In the genomic region with DNA sequence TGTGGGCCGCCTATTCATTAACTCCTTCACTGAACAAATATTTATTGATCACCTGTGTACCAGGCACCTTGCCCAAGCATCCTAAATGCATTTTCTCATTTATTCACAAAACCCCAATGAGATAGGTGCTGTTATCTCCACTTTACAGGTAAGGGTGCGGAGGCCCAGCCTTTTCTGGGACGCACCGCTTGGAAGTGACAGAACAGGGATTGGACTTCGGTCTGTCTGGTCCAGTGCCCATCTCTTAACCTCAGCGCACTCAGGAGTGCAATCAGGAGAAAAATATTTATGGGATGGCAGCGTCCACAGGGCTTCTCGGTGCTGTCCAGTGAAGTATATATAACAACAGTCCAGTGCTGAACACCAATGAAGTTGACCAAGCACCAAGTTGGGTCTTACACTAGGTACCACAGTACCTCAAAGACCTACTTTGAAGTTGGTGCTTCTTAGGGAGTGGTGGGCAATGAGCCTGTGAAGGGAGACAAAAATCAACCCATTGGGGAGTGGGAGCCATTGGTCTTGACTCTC, we compare ENCODE assay signal across 8 cellular contexts. TPM values are rescaled to one million over a fixed set of nuclear protein-coding genes. Genes with fewer than 3 reads are reported as not detected.
DNase-seq lines count a peak whose midpoint lies in the region; ATAC-seq and TF ChIP-seq lines count a peak whose summit lies in the region.

No MANE protein-coding gene starts in this region.

- H2AFZ ChIP-seq in OCI-LY3 (ENCODE audit: low read depth, low read length) (peak overlapping the region; percentile 98), neural progenitor cell (replicated peaks) (peak overlapping the region; percentile 45)

- H3K36me3 Mint-ChIP-seq in CD14-positive monocyte (no peaks in the 10 kb centered on the region), endothelial cell (ENCODE audit: low read depth, unreplicated experiment) (no peaks in the 10 kb centered on the region), neural progenitor cell (peaks cover 2% of the 10 kb centered on the region)

- H3K9ac ChIP-seq in OCI-LY3 (ENCODE audit: low read length), result peak overlapping the region; percentile 62
- H3K9ac ChIP-seq in neural progenitor cell, result no peak overlapping the region

- H3K9me3 ChIP-seq in OCI-LY3 (ENCODE audit: insufficient read depth, low read length), result no peaks in the 10 kb centered on the region
- H3K9me3 ChIP-seq in neural progenitor cell (ENCODE audit: low read depth), result no peaks in the 10 kb centered on the region

- H3K36me3 ChIP-seq in OCI-LY3 (replicated peaks; ENCODE audit: low read depth, low read length) (no peaks in the 10 kb centered on the region), neural progenitor cell (no peaks in the 10 kb centered on the region)

- peaks cover 11% of the 10 kb centered on the region for H3K4me1 ChIP-seq in OCI-LY3 (ENCODE audit: low read length)
- H3K4me1 ChIP-seq in neural progenitor cell, result peaks cover 11% of the 10 kb centered on the region

- H3K27me3 Mint-ChIP-seq in CD14-positive monocyte (ENCODE audit: low read depth in 3 of 3) (peaks cover 2 to 5% (median 5%) of the 10 kb centered on the region in 3 donors), endothelial cell (ENCODE audit: unreplicated experiment) (peaks cover 5% of the 10 kb centered on the region), neural progenitor cell (ENCODE audit: insufficient read depth, low read depth) (peaks cover 4% of the 10 kb centered on the region)

- no peak for DNase-seq in CD14-positive monocyte (ENCODE audit: low spot score)
- DNase-seq in endothelial cell (ENCODE audit: low spot score), result no peak
- no peak for DNase-seq in neural progenitor cell (ENCODE audit: low spot score)
- no peak for DNase-seq in ureter (ENCODE audit: low spot score)
- no peak for DNase-seq in HK-2 (ENCODE audit: unreplicated experiment)
- no peak for DNase-seq in putamen (ENCODE audit: low spot score)

- ATAC-seq in GM19397 (IDR thresholded peaks at IDR 0.05; ENCODE audit: unreplicated experiment), result no peak

- intact Hi-C loops in CD14-positive monocyte (cut with micrococcal nuclease), result no loop called here

- H3K27ac ChIP-seq in OCI-LY3 (ENCODE audit: low read length) (no peak overlapping the region), neural progenitor cell (no peak overlapping the region)

- H3K27ac Mint-ChIP-seq in CD14-positive monocyte (no peak overlapping the region), endothelial cell (ENCODE audit: unreplicated experiment) (no peak overlapping the region), neural progenitor cell (no peak overlapping the region)

- H3K4me1 Mint-ChIP-seq in CD14-positive monocyte, result peaks cover 15% of the 10 kb centered on the region
- H3K4me1 Mint-ChIP-seq in endothelial cell (ENCODE audit: unreplicated experiment), result peaks cover 7% of the 10 kb centered on the region
- peaks cover 2% of the 10 kb centered on the region for H3K4me1 Mint-ChIP-seq in neural progenitor cell

- H3K79me2 ChIP-seq in OCI-LY3 (ENCODE audit: low read length) (no peaks in the 10 kb centered on the region), neural progenitor cell (ENCODE audit: low read depth) (no peaks in the 10 kb centered on the region)

- H3K4me3 ChIP-seq in OCI-LY3 (ENCODE audit: low read length), result peak overlapping the region; percentile 90
- peak overlapping the region; percentile 54 for H3K4me3 ChIP-seq in neural progenitor cell

- H3K4me3 Mint-ChIP-seq in CD14-positive monocyte (peak overlapping the region; percentile 91 to 95), endothelial cell (ENCODE audit: unreplicated experiment) (peak overlapping the region; percentile 96), neural progenitor cell (peak overlapping the region; percentile 91)

- H4K20me1 ChIP-seq in OCI-LY3 (ENCODE audit: insufficient read depth, low read length), result no peaks in the 10 kb centered on the region
- H4K20me1 ChIP-seq in neural progenitor cell (ENCODE audit: low read depth), result no peaks in the 10 kb centered on the region

- H3K27me3 ChIP-seq in OCI-LY3 (ENCODE audit: low read depth, low read length) (no peaks in the 10 kb centered on the region), neural progenitor cell (no peaks in the 10 kb centered on the region)

- H3K9me3 Mint-ChIP-seq in CD14-positive monocyte, result no peaks in the 10 kb centered on the region
- no peaks in the 10 kb centered on the region for H3K9me3 Mint-ChIP-seq in endothelial cell (ENCODE audit: unreplicated experiment)
- H3K9me3 Mint-ChIP-seq in neural progenitor cell, result no peaks in the 10 kb centered on the region

- H3K4me2 ChIP-seq in OCI-LY3 (ENCODE audit: low read length) (peak overlapping the region; percentile 89), neural progenitor cell (peak overlapping the region; percentile 74)

- no peak for TF ChIP-seq CTCF in CD14-positive monocyte (IDR thresholded peaks at IDR 0.05)
- TF ChIP-seq CTCF in OCI-LY3 (IDR thresholded peaks at IDR 0.05; ENCODE audit: low read depth, low read length), result no peak
- no peak for TF ChIP-seq CTCF in endothelial cell (IDR thresholded peaks at IDR 0.05; ENCODE audit: unreplicated experiment)
- no peak for TF ChIP-seq CTCF in neural progenitor cell (IDR thresholded peaks at IDR 0.05)

- no peaks in the 10 kb centered on the region for H3F3A ChIP-seq in neural progenitor cell (ENCODE audit: low read depth)

RNA-seq across cellular contexts. Expression of a gene that starts 18.9 kb away (rescaled TPM):
- under 1 TPM; 0.39 to 0.94 TPM for polyA plus RNA-seq in CD14-positive monocyte
- total RNA-seq in endothelial cell (ENCODE audit: unreplicated experiment) (3.3 TPM), neural progenitor cell (ENCODE audit: low replicate concordance) (22.6 and 32.0 TPM in 2 replicates), ureter (59.0 TPM)
